10 cellular contexts compared by ENCODE assay signal in genomic region chr15:64653757-64654156, GRCh38.
DNase-seq lines count a peak whose midpoint lies in the region; ATAC-seq and TF ChIP-seq lines count a peak whose summit lies in the region.
"Had no signal": no experiment of that assay in that cellular context is flagged by ENCODE, and none has a peak within 500 bp of the region (broad histone marks: within the 10 kb centered on the region; RNA-seq: fewer than 3 reads in every experiment).

No MANE protein-coding gene starts in this region.

- H3K27me3 ChIP-seq in heart left ventricle (no peaks in the 10 kb centered on the region), transverse colon (no peaks in the 10 kb centered on the region)

- peaks cover 19% of the 10 kb centered on the region for H3K4me1 Mint-ChIP-seq in activated CD4-positive, alpha-beta memory T cell treated with anti-CD3 and anti-CD28 coated beads, Interleukin-2, amount 10 ng/mL, durations not matched to agents 7 days and 5 days

- DNase-seq in heart left ventricle = no peak
- no peak for DNase-seq in Right ventricle myocardium superior
- DNase-seq in OCI-LY7 (ENCODE audit: low spot score) = peak; percentile 14
- DNase-seq in fibroblast of pulmonary artery (ENCODE audit: low read depth) = peak; percentile 52
- no peak for DNase-seq in transverse colon
- no peak for DNase-seq in activated CD4-positive, alpha-beta memory T cell treated with anti-CD3 and anti-CD28 coated beads, Interleukin-2, amount 10 ng/mL, durations not matched to agents 7 days and 5 days
- no peak for DNase-seq in retina
- DNase-seq: DMS153 had no signal

- intact Hi-C loops in heart left ventricle (cut with DNase I) (loop anchor here in 6 of 10 donors (5.0 to 10.0 kb wide), 4 partner anchors 219 to 449 kb away; no protein-coding TSS in a partner anchor), Right ventricle myocardium superior (cut with DNase I) (loop anchor here (10.0 kb wide), 1 partner anchor 229 kb away; no protein-coding TSS in a partner anchor), OCI-LY7 (cut with micrococcal nuclease; ENCODE audit: unreplicated experiment) (loop anchor here (5.0 to 10.0 kb wide), 2 partner anchors 226 to 449 kb away; no protein-coding TSS in a partner anchor), transverse colon (cut with DNase I; ENCODE audit: low total_unique reads) (no loop called here)

- no peak for ATAC-seq in heart left ventricle
- ATAC-seq in Right ventricle myocardium superior (ENCODE audit: poor library complexity) = no peak
- ATAC-seq in HG02759 (IDR thresholded peaks at IDR 0.05; ENCODE audit: unreplicated experiment) = no peak

- CTCF ChIA-PET in OCI-LY7 (lab: Charles Lee; ENCODE audit: unreplicated experiment) = no interaction called here
- CTCF ChIA-PET in activated CD4-positive, alpha-beta memory T cell treated with anti-CD3 and anti-CD28 coated beads, Interleukin-2, amount 10 ng/mL, durations not matched to agents 7 days and 5 days (lab: Charles Lee) = interaction anchor here (0.7 to 3.8 kb wide), 29 partner anchors 10 to 500 kb away, joined by 3 to 51 read pairs (median 4); partner anchors contain the start of genes TRIP4 and ZNF609

- POLR2A ChIA-PET in OCI-LY7 (lab: Charles Lee) = interaction anchor here (0.6 to 0.8 kb wide), 2 partner anchors 16 to 327 kb away, joined by 4 read pairs; no protein-coding TSS in a partner anchor
- POLR2A ChIA-PET in activated CD4-positive, alpha-beta memory T cell treated with anti-CD3 and anti-CD28 coated beads, Interleukin-2, amount 10 ng/mL, durations not matched to agents 7 days and 5 days (lab: Charles Lee) = interaction anchor here (0.7 to 3.7 kb wide), 5 partner anchors 9 to 266 kb away, joined by 3 to 29 read pairs (median 4); partner anchors contain the start of gene TRIP4

- H3K4me2 ChIP-seq in OCI-LY7 (ENCODE audit: low read length) = no peak overlapping the region

- no peaks in the 10 kb centered on the region for H3K9me2 ChIP-seq in OCI-LY7 (ENCODE audit: insufficient read depth, low read length)

- H3K36me3 ChIP-seq in heart left ventricle (peaks cover 0 to 6% (median 0%) of the 10 kb centered on the region in 9 donors), OCI-LY7 (ENCODE audit: insufficient read depth, low read length) (no peaks in the 10 kb centered on the region; the same call in 1 of the 2 replicates), transverse colon (no peaks in the 10 kb centered on the region)

- TF ChIP-seq CTCF in heart left ventricle (IDR thresholded peaks at IDR 0.05) (peak in 10 of 12 donors; percentile 19 to 58 (median 30)), OCI-LY7 (conservative IDR thresholded peaks at IDR 0.05; ENCODE audit: low read length) (peak; percentile 71), fibroblast of pulmonary artery (IDR thresholded peaks at IDR 0.05; ENCODE audit: low read length, missing control alignments) (peak; percentile 32), transverse colon (IDR thresholded peaks at IDR 0.05) (peak in 4 of 5 experiments; percentile 25 to 41 (median 30))

- in situ Hi-C loops in transverse colon (cut with MboI; ENCODE audit: low pct_ligation_motif_present in 1 of 4, low pct_unique_long_range_greater_than_20kb in 1 of 4, low sequenced_read_pairs in 3 of 4) = loop anchor here in 3 of 4 donors (10.0 to 25.0 kb wide), 3 partner anchors 216 to 441 kb away; no protein-coding TSS in a partner anchor

- H3K4me1 ChIP-seq in heart left ventricle (peaks cover 0 to 17% (median 0%) of the 10 kb centered on the region in 12 donors), OCI-LY7 (ENCODE audit: insufficient read depth, low read length, poor library complexity, severe bottlenecking) (peaks cover 17% of the 10 kb centered on the region), transverse colon (peaks cover 0 to 41% (median 8%) of the 10 kb centered on the region in 4 donors)

- no TSS peak for BruUV-seq in OCI-LY7 (replicated peaks; lab: Mats Ljungman, UMichigan)

- no peaks in the 10 kb centered on the region for H3K79me2 ChIP-seq in OCI-LY7 (ENCODE audit: insufficient read depth, low read depth, low read length)

- H3K27me3 Mint-ChIP-seq in activated CD4-positive, alpha-beta memory T cell treated with anti-CD3 and anti-CD28 coated beads, Interleukin-2, amount 10 ng/mL, durations not matched to agents 7 days and 5 days = no peaks in the 10 kb centered on the region
- H3K27me3 Mint-ChIP-seq: activated naive CD8-positive, alpha-beta T cell had no signal

- H3K4me3 ChIP-seq in heart left ventricle = no peak overlapping the region
- H3K4me3 ChIP-seq in OCI-LY7 (ENCODE audit: low read depth, low read length, poor library complexity, severe bottlenecking) = no peak overlapping the region
- H3K4me3 ChIP-seq in fibroblast of pulmonary artery (replicated peaks; ENCODE audit: low read depth, low read length) = no peak overlapping the region
- no peak overlapping the region for H3K4me3 ChIP-seq in transverse colon

- TF ChIP-seq POLR2A in heart left ventricle (IDR thresholded peaks at IDR 0.05) (no peak), transverse colon (IDR thresholded peaks at IDR 0.05) (no peak)

- no peaks in the 10 kb centered on the region for H4K20me1 ChIP-seq in OCI-LY7 (ENCODE audit: insufficient read depth, low read length)

- no peak overlapping the region for H2AFZ ChIP-seq in OCI-LY7 (ENCODE audit: low read length)

- 75 to 86% (median 80%) methylated on average over 3 of the region's 3 CpGs for WGBS in heart left ventricle, 4 donors
- WGBS in transverse colon (ENCODE audit: low coverage in 1 of 2), 2 donors = 46 to 70% methylated on average over 3 of the region's 3 CpGs

- no peak overlapping the region for H3K27ac Mint-ChIP-seq in activated CD4-positive, alpha-beta memory T cell treated with anti-CD3 and anti-CD28 coated beads, Interleukin-2, amount 10 ng/mL, durations not matched to agents 7 days and 5 days
- H3K27ac Mint-ChIP-seq: activated naive CD8-positive, alpha-beta T cell had no signal

- H3K4me3 Mint-ChIP-seq in activated CD4-positive, alpha-beta memory T cell treated with anti-CD3 and anti-CD28 coated beads, Interleukin-2, amount 10 ng/mL, durations not matched to agents 7 days and 5 days = no peak overlapping the region
- H3K4me3 Mint-ChIP-seq: activated naive CD8-positive, alpha-beta T cell had no signal

- TF ChIP-seq EP300 in transverse colon (IDR thresholded peaks at IDR 0.05; ENCODE audit: low read depth) = no peak

- H3K9me3 ChIP-seq in heart left ventricle (no peaks in the 10 kb centered on the region), OCI-LY7 (ENCODE audit: low read length) (no peaks in the 10 kb centered on the region), transverse colon (no peaks in the 10 kb centered on the region)

- H3K36me3 Mint-ChIP-seq in activated CD4-positive, alpha-beta memory T cell treated with anti-CD3 and anti-CD28 coated beads, Interleukin-2, amount 10 ng/mL, durations not matched to agents 7 days and 5 days (ENCODE audit: low read depth) = peaks cover 4% of the 10 kb centered on the region

- H3K27ac ChIP-seq in heart left ventricle (no peak overlapping the region), OCI-LY7 (ENCODE audit: low read depth, low read length, poor library complexity, severe bottlenecking) (no peak overlapping the region), transverse colon (no peak overlapping the region)

- no peaks in the 10 kb centered on the region for H3K9me3 Mint-ChIP-seq in activated CD4-positive, alpha-beta memory T cell treated with anti-CD3 and anti-CD28 coated beads, Interleukin-2, amount 10 ng/mL, durations not matched to agents 7 days and 5 days

Comparison
In these comparisons a context has a peak if more than half of its experiments do, and no peak if none do; other contexts are left out.
1. DNase-seq: peak in OCI-LY7 (single experiment) and fibroblast of pulmonary artery (single experiment); none in heart left ventricle (0 of 5), Right ventricle myocardium superior (single experiment), transverse colon (single experiment), activated CD4-positive, alpha-beta memory T cell treated with anti-CD3 and anti-CD28 coated beads, Interleukin-2, amount 10 ng/mL, durations not matched to agents 7 days and 5 days (single experiment) and retina (single experiment).
2. Peak in every context shown above with its lines, with median percentiles within 50 percentile points of each other: CTCF ChIP-seq.